ENCODE assay signal across 31 cellular contexts in genomic region chr5:89045216-89045615, GRCh38.
"Had no signal": no experiment of that assay in that cellular context is flagged by ENCODE, and none has a peak within 500 bp of the region (broad histone marks: within the 10 kb centered on the region; RNA-seq: fewer than 3 reads in every experiment).

No MANE protein-coding gene starts in this region.

- H3K27me3 Mint-ChIP-seq: progenitor cell of endocrine pancreas; stimulated activated memory B cell treated with anti-CD40 and anti-IgM and Interleukin-4, amounts not matched to agents 10 μg/mL and 1 μg/mL and 100 μg/mL, for 72 hours; stimulated activated naive CD8-positive, alpha-beta T cell treated with anti-CD3 and anti-CD28 coated beads, Interleukin-15, amount 100 ng/mL, for 72 hours had no signal

- H3K4me1 Mint-ChIP-seq: nephron; stimulated activated naive CD8-positive, alpha-beta T cell treated with anti-CD3 and anti-CD28 coated beads, Interleukin-15, amount 100 ng/mL, for 72 hours had no signal

- H2AFZ ChIP-seq: parathyroid adenoma had no signal

- H3K27ac Mint-ChIP-seq: natural killer cell; nephron; neural progenitor cell; progenitor cell of endocrine pancreas; stimulated activated memory B cell treated with anti-CD40 and anti-IgM and Interleukin-4, amounts not matched to agents 10 μg/mL and 1 μg/mL and 100 μg/mL, for 72 hours; type B pancreatic cell had no signal

- ATAC-seq: natural killer cell; psoas muscle; right cardiac atrium; right lobe of liver; stimulated activated memory B cell treated with anti-CD40 and anti-IgM and Interleukin-4, amounts not matched to agents 10 μg/mL and 1 μg/mL and 100 μg/mL, for 72 hours; stimulated activated naive CD8-positive, alpha-beta T cell treated with anti-CD3 and anti-CD28 coated beads, Interleukin-15, amount 100 ng/mL, for 72 hours; stimulated activated naive CD8-positive, alpha-beta T cell treated with anti-CD3 and anti-CD28 coated beads, Interleukin-15, Interleukin-2, amounts not matched to agents 100 U/mL and 50 U/mL, for 24 hours; upper lobe of right lung had no signal

- H3K4me1 ChIP-seq: neural progenitor cell, parathyroid adenoma, right lobe of liver, suprapubic skin, testis, transverse colon, upper lobe of right lung, uterus had no signal

- DNase-seq: natural killer cell; occipital lobe; ovary; posterior cingulate gyrus; psoas muscle; right cardiac atrium; right lobe of liver; spleen; stimulated activated CD4-positive, alpha-beta T cell treated with anti-CD3 and anti-CD28 coated beads, Interleukin-12 subunit alpha, Interleukin-12 subunit beta, amount 100 ng/mL, for 4 hours; stimulated activated CD4-positive, alpha-beta T cell treated with anti-CD3 and anti-CD28 coated beads, Interleukin-1b, Interleukin-23, amount 100 ng/mL, for 48 hours; stimulated activated CD4-positive, alpha-beta T cell treated with anti-CD3 and anti-CD28 coated beads, Interleukin-4, amount 100 ng/mL, for 1 hour; stimulated activated CD4-positive, alpha-beta T cell treated with anti-CD3 and anti-CD28 coated beads, Interleukin-4, amount 100 ng/mL, for 4 hours; stimulated activated CD8-positive, alpha-beta memory T cell treated with anti-CD3 and anti-CD28 coated beads, Interleukin-4, amount 100 ng/mL, for 48 hours; stimulated activated naive CD4-positive, alpha-beta T cell; stimulated activated naive CD8-positive, alpha-beta T cell treated with anti-CD3 and anti-CD28 coated beads, Interleukin-15, amount 100 ng/mL, for 72 hours; stimulated activated naive CD8-positive, alpha-beta T cell treated with anti-CD3 and anti-CD28 coated beads, Interleukin-15, Interleukin-2, amounts not matched to agents 100 U/mL and 50 U/mL, for 24 hours; substantia nigra; testis; tibial artery; transverse colon; upper lobe of right lung; uterus had no signal

- H3K4me3 Mint-ChIP-seq: natural killer cell; nephron; neural progenitor cell; stimulated activated memory B cell treated with anti-CD40 and anti-IgM and Interleukin-4, amounts not matched to agents 10 μg/mL and 1 μg/mL and 100 μg/mL, for 72 hours; stimulated activated naive CD8-positive, alpha-beta T cell treated with anti-CD3 and anti-CD28 coated beads, Interleukin-15, amount 100 ng/mL, for 72 hours; type B pancreatic cell had no signal

- H3K79me2 ChIP-seq: parathyroid adenoma had no signal

- H3K27ac ChIP-seq: neural progenitor cell, ovary, parathyroid adenoma, psoas muscle, right lobe of liver, skin epidermis, spleen, suprapubic skin, testis, tibial artery, transverse colon, upper lobe of right lung, uterus had no signal

- H3K36me3 ChIP-seq: neural progenitor cell, ovary, right lobe of liver, spleen, suprapubic skin, tibial artery, transverse colon, upper lobe of right lung, uterus had no signal

- H3K9me3 ChIP-seq: ovary, psoas muscle, right lobe of liver, testis, upper lobe of right lung, uterus had no signal

- H3K4me2 ChIP-seq: neural progenitor cell, smooth muscle cell had no signal

- H3K4me3 ChIP-seq: neural progenitor cell, ovary, psoas muscle, right lobe of liver, skin epidermis, smooth muscle cell, spleen, suprapubic skin, testis, tibial artery, transverse colon, upper lobe of right lung, uterus had no signal

- H3K36me3 Mint-ChIP-seq: neural progenitor cell, type B pancreatic cell had no signal

- H3K27me3 ChIP-seq: neural progenitor cell, ovary, right lobe of liver, spleen, suprapubic skin, testis, tibial artery, transverse colon, upper lobe of right lung, uterus had no signal
